Comparison of ENCODE assay signal across 1 cellular context in genomic region chr7:92245487-92246362, GRCh38.
TF ChIP-seq lines count a peak whose summit lies in the region.

Gene ANKIB1, plus strand, starts transcription at chr7:92245974. Its CDS starts 49,005 bp downstream, at chr7:92294979.
Gene KRIT1, minus strand, starts transcription at chr7:92245914. Its CDS starts 3,779 bp downstream, at chr7:92242135.

TF ChIP-seq in HepG2, 621 proteins besides CTCF, POLR2A, EP300 and RAD21 (continued from another document):
- TF ChIP-seq SOX13 (IDR thresholded peaks at IDR 0.05) (no peak), SOX13 (CRISPR knock-in tag; conservative IDR thresholded peaks at IDR 0.05 in 1 of 2, IDR thresholded peaks at IDR 0.05 in 1 of 2) (0 out of 4 replicates have a peak, but pooled peaks of 1 of the 2 experiments have one; percentile 22), CBX2 (IDR thresholded peaks at IDR 0.05; ENCODE audit: low read depth, low read length) (no peak), CBX2 (CRISPR knock-in tag; IDR thresholded peaks at IDR 0.05; ENCODE audit: low read depth) (no peak), ZNF30 (CRISPR knock-in tag; IDR thresholded peaks at IDR 0.05) (no peak), ZNF232 (CRISPR knock-in tag; IDR thresholded peaks at IDR 0.05; ENCODE audit: borderline replicate concordance) (peak; percentile 33; the same call in 1 of the 2 replicates), BORCS8-MEF2B (CRISPR knock-in tag; IDR thresholded peaks at IDR 0.05) (no peak), ZNF772 (CRISPR knock-in tag; IDR thresholded peaks at IDR 0.05) (peak; percentile 74; the same call in 1 of the 2 replicates), ZNF430 (CRISPR knock-in tag; IDR thresholded peaks at IDR 0.05) (peak; percentile 87), REL (CRISPR knock-in tag; conservative IDR thresholded peaks at IDR 0.05) (no peak), GZF1 (CRISPR knock-in tag; IDR thresholded peaks at IDR 0.05) (peak; percentile 67; the same call in 1 of the 2 replicates), ZNF136 (CRISPR knock-in tag; IDR thresholded peaks at IDR 0.05; ENCODE audit: low read depth) (0 out of 2 replicates have a peak, but pooled peaks have one; percentile 39), ZNF343 (CRISPR knock-in tag; IDR thresholded peaks at IDR 0.05) (no peak; the same call in 1 of the 2 replicates), ZNF737 (CRISPR knock-in tag; IDR thresholded peaks at IDR 0.05; ENCODE audit: borderline replicate concordance) (no peak; the same call in 1 of the 2 replicates), GATAD2A (CRISPR knock-in tag; IDR thresholded peaks at IDR 0.05) (peak; percentile 46; the same call in 1 of the 2 replicates), ZBTB37 (CRISPR knock-in tag; IDR thresholded peaks at IDR 0.05) (0 out of 2 replicates have a peak, but pooled peaks have one; percentile 43), MBD4 (IDR thresholded peaks at IDR 0.05; ENCODE audit: borderline replicate concordance, low read length) (no peak), ZNF841 (CRISPR knock-in tag; IDR thresholded peaks at IDR 0.05; ENCODE audit: borderline replicate concordance) (no peak), ZNF44 (CRISPR knock-in tag; IDR thresholded peaks at IDR 0.05) (no peak), ZNF205 (CRISPR knock-in tag; IDR thresholded peaks at IDR 0.05) (peak; percentile 53; the same call in 1 of the 2 replicates), NR3C1 (CRISPR knock-in tag; IDR thresholded peaks at IDR 0.05) (no peak), MED13 (CRISPR knock-in tag; IDR thresholded peaks at IDR 0.05) (peak; percentile 81), ATF6 (CRISPR knock-in tag; conservative IDR thresholded peaks at IDR 0.05) (no peak), ZNF691 (CRISPR knock-in tag; IDR thresholded peaks at IDR 0.05; ENCODE audit: borderline replicate concordance, low read depth) (no peak), SUZ12 (IDR thresholded peaks at IDR 0.05; ENCODE audit: low read depth, low read length) (0 out of 2 replicates have a peak, but pooled peaks have one; percentile 2), ZNF746 (CRISPR knock-in tag; IDR thresholded peaks at IDR 0.05) (peak; percentile 33), REXO4 (CRISPR knock-in tag; IDR thresholded peaks at IDR 0.05; ENCODE audit: borderline replicate concordance) (no peak), MTA3 (CRISPR knock-in tag; IDR thresholded peaks at IDR 0.05) (no peak), SMAD3 (CRISPR knock-in tag; IDR thresholded peaks at IDR 0.05) (no peak; the same call in 1 of the 2 replicates), HMGA1 (CRISPR knock-in tag; conservative IDR thresholded peaks at IDR 0.05) (no peak), ATF7-NPFF (CRISPR knock-in tag; IDR thresholded peaks at IDR 0.05; ENCODE audit: low read depth) (peak; percentile 72; the same call in 1 of the 2 replicates)
- TF ChIP-seq, protein P1, sequence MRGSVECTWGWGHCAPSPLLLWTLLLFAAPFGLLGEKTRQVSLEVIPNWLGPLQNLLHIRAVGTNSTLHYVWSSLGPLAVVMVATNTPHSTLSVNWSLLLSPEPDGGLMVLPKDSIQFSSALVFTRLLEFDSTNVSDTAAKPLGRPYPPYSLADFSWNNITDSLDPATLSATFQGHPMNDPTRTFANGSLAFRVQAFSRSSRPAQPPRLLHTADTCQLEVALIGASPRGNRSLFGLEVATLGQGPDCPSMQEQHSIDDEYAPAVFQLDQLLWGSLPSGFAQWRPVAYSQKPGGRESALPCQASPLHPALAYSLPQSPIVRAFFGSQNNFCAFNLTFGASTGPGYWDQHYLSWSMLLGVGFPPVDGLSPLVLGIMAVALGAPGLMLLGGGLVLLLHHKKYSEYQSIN (CRISPR knock-in tag; IDR thresholded peaks at IDR 0.05; ENCODE audit: borderline replicate concordance), result no peak
- TF ChIP-seq, protein P2, sequence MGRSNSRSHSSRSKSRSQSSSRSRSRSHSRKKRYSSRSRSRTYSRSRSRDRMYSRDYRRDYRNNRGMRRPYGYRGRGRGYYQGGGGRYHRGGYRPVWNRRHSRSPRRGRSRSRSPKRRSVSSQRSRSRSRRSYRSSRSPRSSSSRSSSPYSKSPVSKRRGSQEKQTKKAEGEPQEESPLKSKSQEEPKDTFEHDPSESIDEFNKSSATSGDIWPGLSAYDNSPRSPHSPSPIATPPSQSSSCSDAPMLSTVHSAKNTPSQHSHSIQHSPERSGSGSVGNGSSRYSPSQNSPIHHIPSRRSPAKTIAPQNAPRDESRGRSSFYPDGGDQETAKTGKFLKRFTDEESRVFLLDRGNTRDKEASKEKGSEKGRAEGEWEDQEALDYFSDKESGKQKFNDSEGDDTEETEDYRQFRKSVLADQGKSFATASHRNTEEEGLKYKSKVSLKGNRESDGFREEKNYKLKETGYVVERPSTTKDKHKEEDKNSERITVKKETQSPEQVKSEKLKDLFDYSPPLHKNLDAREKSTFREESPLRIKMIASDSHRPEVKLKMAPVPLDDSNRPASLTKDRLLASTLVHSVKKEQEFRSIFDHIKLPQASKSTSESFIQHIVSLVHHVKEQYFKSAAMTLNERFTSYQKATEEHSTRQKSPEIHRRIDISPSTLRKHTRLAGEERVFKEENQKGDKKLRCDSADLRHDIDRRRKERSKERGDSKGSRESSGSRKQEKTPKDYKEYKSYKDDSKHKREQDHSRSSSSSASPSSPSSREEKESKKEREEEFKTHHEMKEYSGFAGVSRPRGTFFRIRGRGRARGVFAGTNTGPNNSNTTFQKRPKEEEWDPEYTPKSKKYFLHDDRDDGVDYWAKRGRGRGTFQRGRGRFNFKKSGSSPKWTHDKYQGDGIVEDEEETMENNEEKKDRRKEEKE (IDR thresholded peaks at IDR 0.05), result no peak
- TF ChIP-seq, protein P3, sequence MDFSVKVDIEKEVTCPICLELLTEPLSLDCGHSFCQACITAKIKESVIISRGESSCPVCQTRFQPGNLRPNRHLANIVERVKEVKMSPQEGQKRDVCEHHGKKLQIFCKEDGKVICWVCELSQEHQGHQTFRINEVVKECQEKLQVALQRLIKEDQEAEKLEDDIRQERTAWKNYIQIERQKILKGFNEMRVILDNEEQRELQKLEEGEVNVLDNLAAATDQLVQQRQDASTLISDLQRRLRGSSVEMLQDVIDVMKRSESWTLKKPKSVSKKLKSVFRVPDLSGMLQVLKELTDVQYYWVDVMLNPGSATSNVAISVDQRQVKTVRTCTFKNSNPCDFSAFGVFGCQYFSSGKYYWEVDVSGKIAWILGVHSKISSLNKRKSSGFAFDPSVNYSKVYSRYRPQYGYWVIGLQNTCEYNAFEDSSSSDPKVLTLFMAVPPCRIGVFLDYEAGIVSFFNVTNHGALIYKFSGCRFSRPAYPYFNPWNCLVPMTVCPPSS (IDR thresholded peaks at IDR 0.05), result no peak
- TF ChIP-seq, protein P4, sequence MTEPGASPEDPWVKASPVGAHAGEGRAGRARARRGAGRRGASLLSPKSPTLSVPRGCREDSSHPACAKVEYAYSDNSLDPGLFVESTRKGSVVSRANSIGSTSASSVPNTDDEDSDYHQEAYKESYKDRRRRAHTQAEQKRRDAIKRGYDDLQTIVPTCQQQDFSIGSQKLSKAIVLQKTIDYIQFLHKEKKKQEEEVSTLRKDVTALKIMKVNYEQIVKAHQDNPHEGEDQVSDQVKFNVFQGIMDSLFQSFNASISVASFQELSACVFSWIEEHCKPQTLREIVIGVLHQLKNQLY (CRISPR knock-in tag; IDR thresholded peaks at IDR 0.05), result no peak
- TF ChIP-seq, protein P5, sequence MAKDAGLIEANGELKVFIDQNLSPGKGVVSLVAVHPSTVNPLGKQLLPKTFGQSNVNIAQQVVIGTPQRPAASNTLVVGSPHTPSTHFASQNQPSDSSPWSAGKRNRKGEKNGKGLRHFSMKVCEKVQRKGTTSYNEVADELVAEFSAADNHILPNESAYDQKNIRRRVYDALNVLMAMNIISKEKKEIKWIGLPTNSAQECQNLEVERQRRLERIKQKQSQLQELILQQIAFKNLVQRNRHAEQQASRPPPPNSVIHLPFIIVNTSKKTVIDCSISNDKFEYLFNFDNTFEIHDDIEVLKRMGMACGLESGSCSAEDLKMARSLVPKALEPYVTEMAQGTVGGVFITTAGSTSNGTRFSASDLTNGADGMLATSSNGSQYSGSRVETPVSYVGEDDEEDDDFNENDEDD (CRISPR knock-in tag; IDR thresholded peaks at IDR 0.05; ENCODE audit: borderline replicate concordance), result peak; percentile 73; the same call in 1 of the 2 replicates
- TF ChIP-seq, protein P6, sequence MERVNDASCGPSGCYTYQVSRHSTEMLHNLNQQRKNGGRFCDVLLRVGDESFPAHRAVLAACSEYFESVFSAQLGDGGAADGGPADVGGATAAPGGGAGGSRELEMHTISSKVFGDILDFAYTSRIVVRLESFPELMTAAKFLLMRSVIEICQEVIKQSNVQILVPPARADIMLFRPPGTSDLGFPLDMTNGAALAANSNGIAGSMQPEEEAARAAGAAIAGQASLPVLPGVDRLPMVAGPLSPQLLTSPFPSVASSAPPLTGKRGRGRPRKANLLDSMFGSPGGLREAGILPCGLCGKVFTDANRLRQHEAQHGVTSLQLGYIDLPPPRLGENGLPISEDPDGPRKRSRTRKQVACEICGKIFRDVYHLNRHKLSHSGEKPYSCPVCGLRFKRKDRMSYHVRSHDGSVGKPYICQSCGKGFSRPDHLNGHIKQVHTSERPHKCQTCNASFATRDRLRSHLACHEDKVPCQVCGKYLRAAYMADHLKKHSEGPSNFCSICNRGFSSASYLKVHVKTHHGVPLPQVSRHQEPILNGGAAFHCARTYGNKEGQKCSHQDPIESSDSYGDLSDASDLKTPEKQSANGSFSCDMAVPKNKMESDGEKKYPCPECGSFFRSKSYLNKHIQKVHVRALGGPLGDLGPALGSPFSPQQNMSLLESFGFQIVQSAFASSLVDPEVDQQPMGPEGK (CRISPR knock-in tag; IDR thresholded peaks at IDR 0.05), result peak; percentile 87
